ENCODE assay signal across 16 cellular contexts in the genomic region with DNA sequence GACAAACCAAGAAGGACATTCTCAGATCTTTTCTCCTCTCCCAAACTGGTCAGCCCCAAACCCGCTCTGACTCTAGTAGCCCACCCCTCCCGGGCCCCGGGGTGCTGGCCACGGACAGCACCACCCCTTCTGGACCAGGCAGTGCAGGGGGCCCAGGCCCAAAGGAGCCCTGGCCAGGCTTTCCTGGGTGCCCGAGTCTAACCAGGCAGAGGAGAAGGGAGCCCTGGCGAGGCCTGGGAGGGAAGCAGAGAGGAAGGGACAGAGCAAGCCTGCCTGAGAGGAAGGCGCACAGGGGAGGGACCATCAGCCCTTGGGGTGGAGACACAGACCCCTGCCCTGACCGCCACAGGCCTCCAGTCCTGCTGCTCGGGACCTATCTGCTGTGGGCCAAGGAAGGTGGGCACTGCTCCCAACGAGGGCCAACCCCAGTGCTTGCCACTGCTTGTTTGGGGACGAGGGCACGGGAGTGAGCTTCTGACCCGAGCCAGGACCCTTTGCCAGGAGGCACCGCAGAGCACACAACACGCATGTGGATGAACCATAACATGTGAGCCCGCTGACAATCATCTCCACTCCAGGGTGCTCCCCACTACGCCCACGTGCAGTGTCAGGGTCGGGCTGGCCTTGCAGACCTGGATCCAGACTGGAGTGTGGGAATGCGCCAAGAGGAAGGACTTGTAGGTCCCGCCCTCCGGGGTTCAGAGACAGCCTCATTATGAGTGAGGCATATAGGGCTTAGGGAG.
"Had no signal": no experiment of that assay in that cellular context is flagged by ENCODE, and none has a peak within 500 bp of the region (broad histone marks: within the 10 kb centered on the region; RNA-seq: fewer than 3 reads in every experiment).

No MANE protein-coding gene starts in this region.

- H3K36me3 ChIP-seq: left ventricle myocardium inferior, pancreas, transverse colon, vagina had no signal

- H3K27ac ChIP-seq: left ventricle myocardium inferior, pancreas, transverse colon, vagina had no signal

- H3K27me3 ChIP-seq: pancreas, vagina had no signal

- H3K4me1 ChIP-seq: pancreas, transverse colon had no signal

- H3K4me1 Mint-ChIP-seq: activated B cell treated with CpG ODN at 0.5 μM for 24 hours; activated CD4-positive, alpha-beta T cell treated with anti-CD3 and anti-CD28 coated beads, Interleukin-2, amount 10 ng/mL, durations not matched to agents 24 days and 14 days; activated naive CD4-positive, alpha-beta T cell treated with anti-CD3 and anti-CD28 coated beads, Interleukin-2, amount 50 U/mL, for 24 hours had no signal

- H3K36me3 Mint-ChIP-seq: activated naive CD4-positive, alpha-beta T cell treated with anti-CD3 and anti-CD28 coated beads, Interleukin-2, amount 50 U/mL, for 24 hours had no signal

- H3K4me3 ChIP-seq: left ventricle myocardium inferior, pancreas, transverse colon, vagina had no signal

- DNase-seq: activated B cell treated with CpG ODN at 0.5 μM for 24 hours; activated CD4-positive, alpha-beta T cell treated with anti-CD3 and anti-CD28 coated beads, Interleukin-2, amount 10 ng/mL, durations not matched to agents 24 days and 14 days; activated CD8-positive, alpha-beta memory T cell treated with anti-CD3 and anti-CD28 coated beads, Interleukin-2, amount 50 U/mL, for 4 hours; activated gamma-delta T cell; cerebellar nuclear complex; effector CD4-positive, alpha-beta T cell; left ventricle myocardium inferior; stimulated activated naive CD8-positive, alpha-beta T cell treated with anti-CD3 and anti-CD28 coated beads, Interleukin-15, Interleukin-2, amounts not matched to agents 100 U/mL and 50 U/mL, for 24 hours; substantia nigra; transverse colon had no signal

- H3K27ac Mint-ChIP-seq: activated B cell treated with CpG ODN at 0.5 μM for 24 hours; activated CD4-positive, alpha-beta T cell treated with anti-CD3 and anti-CD28 coated beads, Interleukin-2, amount 10 ng/mL, durations not matched to agents 24 days and 14 days; activated naive CD4-positive, alpha-beta T cell treated with anti-CD3 and anti-CD28 coated beads, Interleukin-2, amount 50 U/mL, for 24 hours; memory B cell; T-helper 2 cell treated with Interferon-gamma antibody and Interleukin-4, amounts not matched to agents 5 μg/mL and 100 μg/mL, for 36 hours had no signal

- H3K9me3 ChIP-seq: left ventricle myocardium inferior, pancreas, transverse colon, vagina had no signal

- ATAC-seq: pancreas; stimulated activated naive CD8-positive, alpha-beta T cell treated with anti-CD3 and anti-CD28 coated beads, Interleukin-15, Interleukin-2, amounts not matched to agents 100 U/mL and 50 U/mL, for 24 hours had no signal

- H3K9me3 Mint-ChIP-seq: activated B cell treated with CpG ODN at 0.5 μM for 24 hours; activated naive CD4-positive, alpha-beta T cell treated with anti-CD3 and anti-CD28 coated beads, Interleukin-2, amount 50 U/mL, for 24 hours; neural crest cell; T-helper 2 cell treated with Interferon-gamma antibody and Interleukin-4, amounts not matched to agents 5 μg/mL and 100 μg/mL, for 36 hours had no signal

- H3K4me3 Mint-ChIP-seq: activated B cell treated with CpG ODN at 0.5 μM for 24 hours; activated CD4-positive, alpha-beta T cell treated with anti-CD3 and anti-CD28 coated beads, Interleukin-2, amount 10 ng/mL, durations not matched to agents 24 days and 14 days; activated naive CD4-positive, alpha-beta T cell treated with anti-CD3 and anti-CD28 coated beads, Interleukin-2, amount 50 U/mL, for 24 hours; memory B cell; neural crest cell; T-helper 2 cell treated with Interferon-gamma antibody and Interleukin-4, amounts not matched to agents 5 μg/mL and 100 μg/mL, for 36 hours had no signal
